17 cellular contexts compared by ENCODE assay signal in the genomic region with DNA sequence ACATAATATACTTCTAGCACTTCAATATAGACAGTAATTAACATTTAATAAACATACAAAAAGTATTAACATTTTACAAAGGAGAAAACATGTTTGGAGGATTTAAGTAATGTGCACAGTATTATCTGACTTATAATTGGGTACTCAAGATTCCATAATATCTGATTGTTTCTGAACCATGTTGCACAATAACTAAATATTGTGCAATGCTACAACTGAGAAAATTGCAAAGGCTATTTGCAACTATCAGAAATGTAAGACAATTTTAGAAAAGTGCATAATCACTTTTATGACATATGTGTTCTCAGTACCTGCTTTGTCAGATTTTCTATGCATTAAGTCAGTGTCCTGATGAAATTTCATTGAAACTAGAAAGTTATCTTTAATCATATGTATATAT.
DNase-seq lines count a peak whose midpoint lies in the region; ATAC-seq, FAIRE-seq and TF ChIP-seq lines count a peak whose summit lies in the region.
"Had no signal": no experiment of that assay in that cellular context is flagged by ENCODE, and none has a peak within 500 bp of the region (broad histone marks: within the 10 kb centered on the region; RNA-seq: fewer than 3 reads in every experiment).

No MANE protein-coding gene starts in this region.

- peak; percentile 87 for FAIRE-seq in D721Med (lab: Jason Lieb, UNC)
- FAIRE-seq: A204.1, GM12878, GM18507, HTR-8/SVneo had no signal

- TF ChIP-seq CTCF in D721Med (IDR thresholded peaks at IDR 0.05; ENCODE audit: insufficient read depth, missing control alignments) (no peak), NB4 (IDR thresholded peaks at IDR 0.05; ENCODE audit: low read depth, low read length) (no peak), choroid plexus epithelial cell (conservative IDR thresholded peaks at IDR 0.05; ENCODE audit: low read depth, low read length) (no peak)

- ATAC-seq in GM21786 (IDR thresholded peaks at IDR 0.05; ENCODE audit: unreplicated experiment) = no peak
- ATAC-seq: GM12878 had no signal

- DNase-seq in D721Med (ENCODE audit: insufficient read length, low spot score) (no peak), NB4 (ENCODE audit: low read depth) (peak; percentile 4), choroid plexus epithelial cell (ENCODE audit: low read depth) (peak; percentile 20), iris pigment epithelial cell (ENCODE audit: low read depth) (peak; percentile 7), NCI-H1436 (lab: John Stamatoyannopoulos, UW) (no peak), HT-29 (ENCODE audit: low spot score) (no peak)
- DNase-seq: C1 segment of cervical spinal cord; Calu3; CD4-positive, alpha-beta T cell; DMS79; GOT3; H9 had no signal

- no peak overlapping the region for H3K4me3 ChIP-seq in NB4 (ENCODE audit: low read depth, low read length)
- no peak overlapping the region for H3K4me3 ChIP-seq in choroid plexus epithelial cell (ENCODE audit: low read depth, low read length)
- H3K4me3 ChIP-seq: GM12878 had no signal

- no peak for TF ChIP-seq POLR2A in NB4 (IDR thresholded peaks at IDR 0.05; ENCODE audit: extremely low read depth, insufficient read length)

Comparison
In these comparisons a context has a peak if more than half of its experiments do, and no peak if none do; other contexts are left out.
1. DNase-seq: peak in NB4 (single experiment), choroid plexus epithelial cell (single experiment) and iris pigment epithelial cell (single experiment); none in D721Med (single experiment), NCI-H1436 (single experiment) and HT-29 (single experiment).